Comparison of ENCODE assay signal across 11 cellular contexts in genomic region chr9:136007906-136008692, GRCh38. TPM values are rescaled to one million over a fixed set of nuclear protein-coding genes. Genes with fewer than 3 reads are reported as not detected.
DNase-seq lines count a peak whose midpoint lies in the region; ATAC-seq and TF ChIP-seq lines count a peak whose summit lies in the region.
"Had no signal": no experiment of that assay in that cellular context is flagged by ENCODE, and none has a peak within 500 bp of the region (broad histone marks: within the 10 kb centered on the region; RNA-seq: fewer than 3 reads in every experiment).

No MANE protein-coding gene starts in this region.

- peak; percentile 82 for DNase-seq in EH (ENCODE audit: low read depth)
- DNase-seq in RWPE1 (ENCODE audit: low spot score) = peak; percentile 76
- peak; percentile 26 for DNase-seq in fibroblast of pulmonary artery (ENCODE audit: low read depth)
- DNase-seq in progenitor cell of endocrine pancreas (ENCODE audit: low spot score, unreplicated experiment) = no peak
- DNase-seq in pons (ENCODE audit: low spot score) = no peak
- DNase-seq in stimulated activated CD4-positive, alpha-beta T cell treated with anti-CD3 and anti-CD28 coated beads, Interleukin-2, amount 100 ng/mL, for 48 hours = no peak
- DNase-seq in NCI-H345 treated with DMSO at 0.1 percent for 48 hours (lab: John Stamatoyannopoulos, UW; ENCODE audit: unreplicated experiment) = no peak
- DNase-seq: activated naive CD4-positive, alpha-beta T cell treated with anti-CD3 and anti-CD28 coated beads, Interleukin-2, amount 10 ng/mL, durations not matched to agents 7 days and 5 days; NK-92 treated with Interleukin-12 subunit alpha and Interleukin-12 subunit beta, amount 100 ng/mL, for 24 hours; nucleus accumbens had no signal

- H3K9me3 Mint-ChIP-seq in progenitor cell of endocrine pancreas (ENCODE audit: low read depth) = no peaks in the 10 kb centered on the region
- H3K9me3 Mint-ChIP-seq: activated naive CD4-positive, alpha-beta T cell treated with anti-CD3 and anti-CD28 coated beads, Interleukin-2, amount 10 ng/mL, durations not matched to agents 7 days and 5 days had no signal

- no peak for ATAC-seq in HG02588 (IDR thresholded peaks at IDR 0.05; ENCODE audit: unreplicated experiment)

- peaks cover 20% of the 10 kb centered on the region for H3K4me1 Mint-ChIP-seq in progenitor cell of endocrine pancreas (ENCODE audit: low read depth)
- H3K4me1 Mint-ChIP-seq: activated naive CD4-positive, alpha-beta T cell treated with anti-CD3 and anti-CD28 coated beads, Interleukin-2, amount 10 ng/mL, durations not matched to agents 7 days and 5 days had no signal

- H3K4me3 Mint-ChIP-seq in progenitor cell of endocrine pancreas (ENCODE audit: low read depth) = no peak overlapping the region
- H3K4me3 Mint-ChIP-seq: activated naive CD4-positive, alpha-beta T cell treated with anti-CD3 and anti-CD28 coated beads, Interleukin-2, amount 10 ng/mL, durations not matched to agents 7 days and 5 days had no signal

- TF ChIP-seq CTCF in RWPE1 (conservative IDR thresholded peaks at IDR 0.05; ENCODE audit: low read depth) = no peak
- no peak for TF ChIP-seq CTCF in fibroblast of pulmonary artery (IDR thresholded peaks at IDR 0.05; ENCODE audit: low read length, missing control alignments)
- no peak for TF ChIP-seq CTCF in progenitor cell of endocrine pancreas (IDR thresholded peaks at IDR 0.05; ENCODE audit: unreplicated experiment)

- no peaks in the 10 kb centered on the region for H3K36me3 Mint-ChIP-seq in progenitor cell of endocrine pancreas (ENCODE audit: insufficient read depth)
- H3K36me3 Mint-ChIP-seq: activated naive CD4-positive, alpha-beta T cell treated with anti-CD3 and anti-CD28 coated beads, Interleukin-2, amount 10 ng/mL, durations not matched to agents 7 days and 5 days had no signal

- no peak overlapping the region for H3K4me3 ChIP-seq in fibroblast of pulmonary artery (replicated peaks; ENCODE audit: low read depth, low read length)

- POLR2A ChIA-PET in RWPE1 (lab: Yijun Ruan, JAX; ENCODE audit: low non-redundant PET) = no interaction called here

- CTCF ChIA-PET in RWPE1 (lab: Yijun Ruan, JAX) = interaction anchor here (0.6 kb wide), 1 partner anchor 18 kb away, joined by 3 read pairs; no protein-coding TSS in a partner anchor

- peak overlapping the region; percentile 25 for H3K27ac ChIP-seq in RWPE1

- peak overlapping the region; percentile 34 for H3K27ac Mint-ChIP-seq in progenitor cell of endocrine pancreas
- H3K27ac Mint-ChIP-seq: activated naive CD4-positive, alpha-beta T cell treated with anti-CD3 and anti-CD28 coated beads, Interleukin-2, amount 10 ng/mL, durations not matched to agents 7 days and 5 days had no signal

- no peaks in the 10 kb centered on the region for H3K27me3 Mint-ChIP-seq in progenitor cell of endocrine pancreas

RNA-seq across cellular contexts. Expression of gene UBAC1, which starts 46.9 kb away (rescaled TPM):
- total RNA-seq in progenitor cell of endocrine pancreas = 31.4 and 34.2 TPM in 2 replicates

Comparison
In these comparisons a context has a peak if more than half of its experiments do, and no peak if none do; other contexts are left out.
1. DNase-seq: peak in EH (single experiment), RWPE1 (single experiment) and fibroblast of pulmonary artery (single experiment); none in progenitor cell of endocrine pancreas (single experiment), pons (single experiment), stimulated activated CD4-positive, alpha-beta T cell treated with anti-CD3 and anti-CD28 coated beads, Interleukin-2, amount 100 ng/mL, for 48 hours (0 of 2) and NCI-H345 treated with DMSO at 0.1 percent for 48 hours (single experiment).